8 cellular contexts compared by ENCODE assay signal in genomic region chr17:46225274-46225794, GRCh38. TPM values are rescaled to one million over a fixed set of nuclear protein-coding genes. Genes with fewer than 3 reads are reported as not detected.
DNase-seq lines count a peak whose midpoint lies in the region; ATAC-seq and TF ChIP-seq lines count a peak whose summit lies in the region.
"Not testable (repeated sequence)": the region's sequence is repeated elsewhere in the genome, so short reads cannot be mapped to it uniquely, and the experiment has no call there.

No MANE protein-coding gene starts in this region.

- H3K27ac ChIP-seq in CD4-positive, alpha-beta T cell (ENCODE audit: low read depth, low read length); ectodermal cell (ENCODE audit: insufficient read depth, low read depth, low read length, poor library complexity, severe bottlenecking); lower lobe of right lung: not testable (repeated sequence)

- ATAC-seq in CD4-positive, alpha-beta T cell (ENCODE audit: poor library complexity): peak; percentile 100
- ATAC-seq in GM19452 (IDR thresholded peaks at IDR 0.05; ENCODE audit: unreplicated experiment) (peak; percentile 99), HG03571 (IDR thresholded peaks at IDR 0.05; ENCODE audit: unreplicated experiment) (peak; percentile 94), lower lobe of right lung (peak; percentile 100)

- H3K4me1 ChIP-seq in ectodermal cell (ENCODE audit: control insufficient read depth, insufficient read depth, low read length); lower lobe of right lung: not testable (repeated sequence)

- not testable (repeated sequence) for H3K36me3 Mint-ChIP-seq in CD4-positive, alpha-beta T cell (ENCODE audit: low read depth); activated CD4-positive, alpha-beta memory T cell treated with anti-CD3 and anti-CD28 coated beads, Interleukin-2, amount 10 ng/mL, durations not matched to agents 7 days and 5 days (ENCODE audit: low read depth)

- H3K4me3 ChIP-seq in ectodermal cell (ENCODE audit: insufficient read depth, low read depth, low read length) (peak overlapping the region; percentile 47), lower lobe of right lung (peak overlapping the region; percentile 51)

- peak; percentile 81 to 95 (median 90) for DNase-seq in CD4-positive, alpha-beta T cell
- DNase-seq in NCI-H82 (lab: John Stamatoyannopoulos, UW): peak; percentile 97
- DNase-seq in activated CD4-positive, alpha-beta memory T cell treated with anti-CD3 and anti-CD28 coated beads, Interleukin-2, amount 10 ng/mL, durations not matched to agents 7 days and 5 days: peak; percentile 100
- DNase-seq in lower lobe of right lung: peak; percentile 88
- DNase-seq in stimulated activated CD4-positive, alpha-beta T cell treated with anti-CD3 and anti-CD28 coated beads, Interleukin-4, amount 100 ng/mL, for 48 hours (ENCODE audit: low read depth in 2 of 2): peak; percentile 91 to 93

- POLR2A ChIA-PET in CD4-positive, alpha-beta T cell (lab: Charles Lee); activated CD4-positive, alpha-beta memory T cell treated with anti-CD3 and anti-CD28 coated beads, Interleukin-2, amount 10 ng/mL, durations not matched to agents 7 days and 5 days (lab: Charles Lee): not testable (repeated sequence)

- H3K4me3 Mint-ChIP-seq in CD4-positive, alpha-beta T cell: peak overlapping the region; percentile 92
- peak overlapping the region; percentile 77 for H3K4me3 Mint-ChIP-seq in activated CD4-positive, alpha-beta memory T cell treated with anti-CD3 and anti-CD28 coated beads, Interleukin-2, amount 10 ng/mL, durations not matched to agents 7 days and 5 days

- CTCF ChIA-PET in CD4-positive, alpha-beta T cell (lab: Charles Lee); activated CD4-positive, alpha-beta memory T cell treated with anti-CD3 and anti-CD28 coated beads, Interleukin-2, amount 10 ng/mL, durations not matched to agents 7 days and 5 days (lab: Charles Lee): not testable (repeated sequence)

- 0 to 3% methylated on average over 10 to 15 of the region's 22 CpGs for WGBS in ectodermal cell, 2 experiments

- not testable (repeated sequence) for TF ChIP-seq CTCF in CD4-positive, alpha-beta T cell (IDR thresholded peaks at IDR 0.05); lower lobe of right lung (IDR thresholded peaks at IDR 0.05)

- H3K9me3 ChIP-seq in CD4-positive, alpha-beta T cell (ENCODE audit: control insufficient read depth, low read length); ectodermal cell (ENCODE audit: control insufficient read depth, low read length); lower lobe of right lung: not testable (repeated sequence)

- H3K4me1 Mint-ChIP-seq in CD4-positive, alpha-beta T cell (ENCODE audit: low read depth); activated CD4-positive, alpha-beta memory T cell treated with anti-CD3 and anti-CD28 coated beads, Interleukin-2, amount 10 ng/mL, durations not matched to agents 7 days and 5 days: not testable (repeated sequence)

- peak overlapping the region; percentile 82 for H3K27ac Mint-ChIP-seq in CD4-positive, alpha-beta T cell
- H3K27ac Mint-ChIP-seq in activated CD4-positive, alpha-beta memory T cell treated with anti-CD3 and anti-CD28 coated beads, Interleukin-2, amount 10 ng/mL, durations not matched to agents 7 days and 5 days: peak overlapping the region; percentile 61

- H3K27me3 Mint-ChIP-seq in CD4-positive, alpha-beta T cell; activated CD4-positive, alpha-beta memory T cell treated with anti-CD3 and anti-CD28 coated beads, Interleukin-2, amount 10 ng/mL, durations not matched to agents 7 days and 5 days: not testable (repeated sequence)

- not testable (repeated sequence) for H3K27me3 ChIP-seq in CD4-positive, alpha-beta T cell (ENCODE audit: control insufficient read depth, insufficient read depth, low read length); ectodermal cell (ENCODE audit: control insufficient read depth, insufficient read depth, low read length, poor library complexity, severe bottlenecking); lower lobe of right lung (ENCODE audit: low read depth)

- H3K9me3 Mint-ChIP-seq in CD4-positive, alpha-beta T cell; activated CD4-positive, alpha-beta memory T cell treated with anti-CD3 and anti-CD28 coated beads, Interleukin-2, amount 10 ng/mL, durations not matched to agents 7 days and 5 days: not testable (repeated sequence)

- intact Hi-C loops in CD4-positive, alpha-beta T cell (cut with DNase I, micrococcal nuclease); lower lobe of right lung (cut with DNase I): not testable (repeated sequence)

- not testable (repeated sequence) for H3K36me3 ChIP-seq in ectodermal cell (ENCODE audit: control insufficient read depth, insufficient read depth, low read length); lower lobe of right lung

RNA-seq across cellular contexts. Expression of gene KANSL1, which starts 32.1 kb away (rescaled TPM):
- 100 to 1,000 TPM; 122 to 125 TPM for total RNA-seq in CD4-positive, alpha-beta T cell
- total RNA-seq in activated CD4-positive, alpha-beta memory T cell treated with anti-CD3 and anti-CD28 coated beads, Interleukin-2, amount 10 ng/mL, durations not matched to agents 7 days and 5 days: 100 to 1,000 TPM in 1 of 2 experiments, 10 to 100 TPM in 1; 99.5 to 105 TPM
- 62.9 TPM for polyA plus RNA-seq in ectodermal cell (2013, experiment 1 of 4)
- polyA plus RNA-seq in ectodermal cell (2013, experiment 2 of 4): 66.3 TPM
- 47.0 TPM for polyA plus RNA-seq in ectodermal cell (2013, experiment 3 of 4)
- 47.3 TPM for polyA plus RNA-seq in ectodermal cell (2013, experiment 4 of 4)
- 78.5 TPM for total RNA-seq in lower lobe of right lung
